In genomic region chr9:129613520-129614175, GRCh38 we compare ENCODE assay signal across 12 cellular contexts. TPM values are rescaled to one million over a fixed set of nuclear protein-coding genes. Genes with fewer than 3 reads are reported as not detected.
DNase-seq lines count a peak whose midpoint lies in the region; ATAC-seq, FAIRE-seq and TF ChIP-seq lines count a peak whose summit lies in the region.
"Had no signal": no experiment of that assay in that cellular context is flagged by ENCODE, and none has a peak within 500 bp of the region (broad histone marks: within the 10 kb centered on the region; RNA-seq: fewer than 3 reads in every experiment).

No MANE protein-coding gene starts in this region.

- H3K27ac ChIP-seq in kidney (ENCODE audit: low read depth in 2 of 2, low read length in 2 of 2) (peak overlapping the region; percentile 76), sigmoid colon (peak overlapping the region in 3 of 4 donors; percentile 21 to 61 (median 61))
- H3K27ac ChIP-seq: HL-60 had no signal

- DNase-seq in NCI-H1436 (lab: John Stamatoyannopoulos, UW) (peak; percentile 14), NCI-H1436 treated with DMSO at 0.1 percent for 48 hours (lab: John Stamatoyannopoulos, UW) (no peak), amygdala (lab: John Stamatoyannopoulos, UW) (peak in 53 of 56 donors; percentile 25 to 96 (median 82)), kidney (peak; percentile 95), sigmoid colon (peak; percentile 78), MG63 (no peak)
- DNase-seq in stimulated activated effector memory CD8-positive, alpha-beta T cell treated with anti-CD3 and anti-CD28 coated beads, Interleukin-12 subunit alpha, Interleukin-12 subunit beta, amount 100 ng/mL, for 72 hours (ENCODE audit: low spot score in 2 of 2), result no peak
- DNase-seq in stimulated activated CD4-positive, alpha-beta T cell treated with anti-CD3 and anti-CD28 coated beads, Interleukin-2, amount 100 ng/mL, for 48 hours, result no peak
- DNase-seq: OCI-M1 had no signal

- H3K4me1 ChIP-seq in kidney (ENCODE audit: control insufficient read depth in 1 of 2, insufficient read depth in 1 of 2, low read depth in 1 of 2, low read length in 2 of 2) (peaks cover 6 to 22% of the 10 kb centered on the region in 2 donors), sigmoid colon (peaks cover 0 to 28% (median 26%) of the 10 kb centered on the region in 4 donors)

- H3K9ac ChIP-seq in kidney (ENCODE audit: low read length in 2 of 2), result no peak overlapping the region

- WGBS in sigmoid colon, 2 donors, result 78 to 82% methylated on average over 19 of the region's 19 CpGs

- ATAC-seq in stimulated activated effector memory CD8-positive, alpha-beta T cell treated with anti-CD3 and anti-CD28 coated beads, Interleukin-12 subunit alpha, Interleukin-12 subunit beta, amount 100 ng/mL, for 72 hours, result no peak

- TF ChIP-seq CTCF in kidney (IDR thresholded peaks at IDR 0.05; ENCODE audit: borderline replicate concordance, extremely low read depth, insufficient read depth), result no peak
- no peak for TF ChIP-seq CTCF in sigmoid colon (IDR thresholded peaks at IDR 0.05)

- peaks cover 21% of the 10 kb centered on the region for H3K4me1 Mint-ChIP-seq in stimulated activated effector memory CD8-positive, alpha-beta T cell treated with anti-CD3 and anti-CD28 coated beads, Interleukin-12 subunit alpha, Interleukin-12 subunit beta, amount 100 ng/mL, for 72 hours

- peaks cover 6% of the 10 kb centered on the region for H3K36me3 Mint-ChIP-seq in stimulated activated effector memory CD8-positive, alpha-beta T cell treated with anti-CD3 and anti-CD28 coated beads, Interleukin-12 subunit alpha, Interleukin-12 subunit beta, amount 100 ng/mL, for 72 hours

- TF ChIP-seq EP300 in sigmoid colon (IDR thresholded peaks at IDR 0.05), result no peak

- no peak overlapping the region for H3K27ac Mint-ChIP-seq in stimulated activated effector memory CD8-positive, alpha-beta T cell treated with anti-CD3 and anti-CD28 coated beads, Interleukin-12 subunit alpha, Interleukin-12 subunit beta, amount 100 ng/mL, for 72 hours

- H3K27me3 ChIP-seq in sigmoid colon (no peaks in the 10 kb centered on the region), MG63 (no peaks in the 10 kb centered on the region)

- TF ChIP-seq POLR2A in sigmoid colon (IDR thresholded peaks at IDR 0.05), result no peak

- intact Hi-C loops in kidney (cut with DNase I), result no loop called here
- intact Hi-C loops in sigmoid colon (cut with DNase I), result loop anchor here (5.0 kb wide), 2 partner anchors 201 to 291 kb away; no protein-coding TSS in a partner anchor

- no peaks in the 10 kb centered on the region for H3K36me3 ChIP-seq in kidney (ENCODE audit: control insufficient read depth in 1 of 2, insufficient read depth in 2 of 2, low read length in 2 of 2)
- H3K36me3 ChIP-seq in sigmoid colon, result no peaks in the 10 kb centered on the region
- no peaks in the 10 kb centered on the region for H3K36me3 ChIP-seq in MG63

- H3K9me3 Mint-ChIP-seq in stimulated activated effector memory CD8-positive, alpha-beta T cell treated with anti-CD3 and anti-CD28 coated beads, Interleukin-12 subunit alpha, Interleukin-12 subunit beta, amount 100 ng/mL, for 72 hours, result no peaks in the 10 kb centered on the region

- no peak for FAIRE-seq in kidney (lab: Jason Lieb, UNC)

- H3K4me3 Mint-ChIP-seq in stimulated activated effector memory CD8-positive, alpha-beta T cell treated with anti-CD3 and anti-CD28 coated beads, Interleukin-12 subunit alpha, Interleukin-12 subunit beta, amount 100 ng/mL, for 72 hours, result no peak overlapping the region

- H3K4me3 ChIP-seq in kidney (ENCODE audit: low read length in 2 of 2) (no peak overlapping the region), sigmoid colon (no peak overlapping the region), MG63 (no peak overlapping the region)

- H3K9me3 ChIP-seq in kidney (ENCODE audit: control insufficient read depth in 1 of 2, low read length in 2 of 2), result no peaks in the 10 kb centered on the region
- H3K9me3 ChIP-seq in sigmoid colon, result no peaks in the 10 kb centered on the region
- H3K9me3 ChIP-seq in MG63, result no peaks in the 10 kb centered on the region

RNA-seq across cellular contexts. Expression of gene C9orf50, which starts 7.3 kb away (rescaled TPM):
- 1.1 TPM for total RNA-seq in kidney
- 2.8 TPM for polyA plus RNA-seq in kidney (ENCODE audit: insufficient read depth, low read depth, low replicate concordance)
- total RNA-seq in sigmoid colon, result 1 to 10 TPM in 1 of 4 donors, under 1 TPM in 1, not detected in 2; 0.82 to 1.2 TPM
- polyA plus RNA-seq in sigmoid colon, result under 1 TPM in 1 of 3 donors, not detected in 2; 0.03 TPM
- total RNA-seq in MG63 (2014; rRNA removed; shearing (Covaris generic); ENCODE audit: low replicate concordance), result not detected in 2 replicates
- total RNA-seq: Daoy; T-helper 1 cell treated with Interleukin-12 subunit alpha and Interleukin-12 subunit beta and Interleukin-4 antibody, amounts not matched to agents 30 ng/mL and 1 ng/mL, for 36 hours had no signal

RNA-seq across cellular contexts. Expression of gene NTMT1, which starts 12.3 kb away (rescaled TPM):
- total RNA-seq in kidney (32.6 TPM), sigmoid colon (10 to 100 TPM in 3 of 4 donors, 1 to 10 TPM in 1; 5.8 to 22.5 (median 16.9) TPM)
- polyA plus RNA-seq in kidney (ENCODE audit: insufficient read depth, low read depth, low replicate concordance) (61.2 TPM), sigmoid colon (10 to 100 TPM; 25.8 to 49.3 (median 27.5) TPM)
- total RNA-seq in MG63 (2014; rRNA removed; shearing (Covaris generic); ENCODE audit: low replicate concordance), result 82.0 and 99.2 TPM in 2 replicates

RNA-seq across cellular contexts. Expression of gene ASB6, which starts 28.3 kb away (rescaled TPM):
- total RNA-seq in kidney (22.5 TPM), sigmoid colon (10 to 100 TPM in 2 of 4 donors, 1 to 10 TPM in 2; 8.9 to 10.3 (median 9.8) TPM)
- polyA plus RNA-seq in kidney (ENCODE audit: insufficient read depth, low read depth, low replicate concordance) (18.1 TPM), sigmoid colon (10 to 100 TPM in 1 of 3 donors, 1 to 10 TPM in 2; 8.4 to 20.8 (median 9.7) TPM)
- total RNA-seq in MG63 (2014; rRNA removed; shearing (Covaris generic); ENCODE audit: low replicate concordance), result 11.1 and 24.4 TPM in 2 replicates

RNA-seq across cellular contexts. Expression of gene PRRX2, which starts 51.8 kb away (rescaled TPM):
- total RNA-seq in kidney (1.8 TPM), sigmoid colon (1 to 10 TPM in 2 of 4 donors, under 1 TPM in 1, not detected in 1; 0.49 to 4.7 (median 2.9) TPM)
- polyA plus RNA-seq in kidney (ENCODE audit: insufficient read depth, low read depth, low replicate concordance) (2.3 TPM), sigmoid colon (1 to 10 TPM in 2 of 3 donors, under 1 TPM in 1; 0.46 to 4.2 (median 1.1) TPM)
- 20.1 and 38.4 TPM in 2 replicates for total RNA-seq in MG63 (2014; rRNA removed; shearing (Covaris generic); ENCODE audit: low replicate concordance)

Comparison
In these comparisons a context has a peak if more than half of its experiments do, and no peak if none do; other contexts are left out.
1. DNase-seq: peak in NCI-H1436 (single experiment), amygdala (53 of 56), kidney (single experiment) and sigmoid colon (single experiment); none in NCI-H1436 treated with DMSO at 0.1 percent for 48 hours (single experiment), stimulated activated effector memory CD8-positive, alpha-beta T cell treated with anti-CD3 and anti-CD28 coated beads, Interleukin-12 subunit alpha, Interleukin-12 subunit beta, amount 100 ng/mL, for 72 hours (0 of 2), MG63 (single experiment) and stimulated activated CD4-positive, alpha-beta T cell treated with anti-CD3 and anti-CD28 coated beads, Interleukin-2, amount 100 ng/mL, for 48 hours (0 of 2).